In genomic region chr3:183884097-183884436, GRCh38 we compare ENCODE assay signal across 8 cellular contexts. TPM values are rescaled to one million over a fixed set of nuclear protein-coding genes. Genes with fewer than 3 reads are reported as not detected.
DNase-seq lines count a peak whose midpoint lies in the region; TF ChIP-seq lines count a peak whose summit lies in the region.

No MANE protein-coding gene starts in this region.

- no peaks in the 10 kb centered on the region for H3K9me3 ChIP-seq in ES-I3 (ENCODE audit: control insufficient read depth, insufficient read depth, low read length)
- H3K9me3 ChIP-seq in OCI-LY1 (ENCODE audit: low read length): no peaks in the 10 kb centered on the region
- H3K9me3 ChIP-seq in ovary: no peaks in the 10 kb centered on the region

- peaks cover 5% of the 10 kb centered on the region; the same call in 1 of the 2 replicates for H3K4me1 ChIP-seq in ES-I3 (ENCODE audit: insufficient read depth, low read length)
- H3K4me1 ChIP-seq in OCI-LY1 (ENCODE audit: insufficient read depth, low read length, severe bottlenecking): peaks cover 22% of the 10 kb centered on the region
- H3K4me1 ChIP-seq in ovary (ENCODE audit: insufficient read depth): peaks cover 10% of the 10 kb centered on the region

- no peak for TF ChIP-seq CTCF in OCI-LY1 (IDR thresholded peaks at IDR 0.05; ENCODE audit: low read length)
- TF ChIP-seq CTCF in ovary (IDR thresholded peaks at IDR 0.05): no peak
- TF ChIP-seq CTCF in GM10266 (IDR thresholded peaks at IDR 0.05; ENCODE audit: control insufficient read depth, insufficient read depth, low read depth, missing control alignments): no peak

- H3K27ac ChIP-seq in OCI-LY1 (ENCODE audit: low read depth, low read length, poor library complexity, severe bottlenecking): peak overlapping the region; percentile 84
- H3K27ac ChIP-seq in epithelial cell of prostate: peak overlapping the region; percentile 62
- H3K27ac ChIP-seq in ovary: no peak overlapping the region

- H3K4me2 ChIP-seq in OCI-LY1 (ENCODE audit: low read length): peak overlapping the region; percentile 98

- intact Hi-C loops in ovary (cut with DNase I): loop anchor here in 1 of 4 donors (5.0 kb wide), 1 partner anchor 303 kb away; the partner anchor contains the start of gene ABCF3

- H3K79me2 ChIP-seq in OCI-LY1 (ENCODE audit: insufficient read depth, low read length): peaks cover 51% of the 10 kb centered on the region

- H4K20me1 ChIP-seq in OCI-LY1 (ENCODE audit: insufficient read depth, low read length): no peaks in the 10 kb centered on the region

- no peak for TF ChIP-seq EP300 in ovary (IDR thresholded peaks at IDR 0.05)

- TF ChIP-seq POLR2A in ovary (IDR thresholded peaks at IDR 0.05): no peak

- H3K9me2 ChIP-seq in OCI-LY1 (ENCODE audit: low read depth, low read length): no peaks in the 10 kb centered on the region

- DNase-seq in epithelial cell of prostate (ENCODE audit: low read depth, low spot score) (no peak), ovary (no peak), MV-4-11 (lab: John Stamatoyannopoulos, UW) (no peak), GM10266 (ENCODE audit: extremely low spot score) (no peak)
- no peak for DNase-seq in stimulated activated naive CD4-positive, alpha-beta T cell (lab: John Stamatoyannopoulos, UW)
- DNase-seq in activated CD4-positive, CD25-positive, alpha-beta regulatory T cell (lab: John Stamatoyannopoulos, UW): no peak

- 1 to 2% (median 1%) methylated on average over 10 of the region's 10 CpGs for WGBS in ovary, 3 donors

- H3K27me3 ChIP-seq in OCI-LY1 (ENCODE audit: insufficient read depth, low read length) (no peaks in the 10 kb centered on the region), ovary (no peaks in the 10 kb centered on the region)

- H3K9ac ChIP-seq in ES-I3 (ENCODE audit: low read depth, low read length): peak overlapping the region; percentile 87
- H3K9ac ChIP-seq in OCI-LY1 (ENCODE audit: low read length): peak overlapping the region; percentile 90

- no peak overlapping the region for H2AFZ ChIP-seq in OCI-LY1 (ENCODE audit: low read length)

- H3K4me3 ChIP-seq in OCI-LY1 (ENCODE audit: low read depth, low read length, poor library complexity, severe bottlenecking) (peak overlapping the region; percentile 85), ovary (peak overlapping the region; percentile 92)

- no peaks in the 10 kb centered on the region for H3F3A ChIP-seq in OCI-LY1 (ENCODE audit: insufficient read depth, low read length)

- H3K36me3 ChIP-seq in ES-I3 (ENCODE audit: insufficient read depth, low read length) (no peaks in the 10 kb centered on the region), OCI-LY1 (ENCODE audit: insufficient read depth, low read length) (peaks cover 11% of the 10 kb centered on the region; the same call in 1 of the 2 replicates), ovary (no peaks in the 10 kb centered on the region)

RNA-seq across cellular contexts. Expression of gene PARL, which starts 0.6 kb away (rescaled TPM):
- total RNA-seq in ovary: 10 to 100 TPM; 32.7 to 65.0 (median 56.3) TPM
- 10 to 100 TPM; 50.5 to 55.6 TPM for polyA plus RNA-seq in ovary

RNA-seq across cellular contexts. Expression of gene MAP6D1, which starts 58.7 kb away (rescaled TPM):
- total RNA-seq in ovary: 1 to 10 TPM in 5 of 7 donors, under 1 TPM in 2; 0.48 to 3.1 (median 1.4) TPM
- polyA plus RNA-seq in ovary: 1 to 10 TPM in 1 of 2 donors, under 1 TPM in 1; 0.47 to 1.2 TPM

Comparison
In these comparisons a context has a peak if more than half of its experiments do, and no peak if none do; other contexts are left out.
1. H3K27ac ChIP-seq: peak in OCI-LY1 (single experiment) and epithelial cell of prostate (single experiment); none in ovary (0 of 2).